In genomic region chr1:214645712-214646111, GRCh38 we compare ENCODE assay signal across 22 cellular contexts.
"Had no signal": no experiment of that assay in that cellular context is flagged by ENCODE, and none has a peak within 500 bp of the region (broad histone marks: within the 10 kb centered on the region; RNA-seq: fewer than 3 reads in every experiment).

No MANE protein-coding gene starts in this region.

- H3K27me3 ChIP-seq: esophagus muscularis mucosa, gastrocnemius medialis, neural progenitor cell, ovary, right atrium auricular region, sigmoid colon, stomach, transverse colon had no signal

- H3K4me3 ChIP-seq: esophagus muscularis mucosa, gastrocnemius medialis, mucosa of descending colon, neural progenitor cell, ovary, right atrium auricular region, sigmoid colon, skin epidermis, stomach, thoracic aorta, transverse colon had no signal

- H3K9me3 ChIP-seq: esophagus muscularis mucosa, gastrocnemius medialis, mucosa of descending colon, ovary, right atrium auricular region, sigmoid colon, stomach, thoracic aorta, transverse colon had no signal

- H3K27ac Mint-ChIP-seq: effector memory CD8-positive, alpha-beta T cell; natural killer cell; neural progenitor cell had no signal

- H3K36me3 Mint-ChIP-seq: natural killer cell had no signal

- H3K27ac ChIP-seq: epithelial cell of prostate, esophagus muscularis mucosa, gastrocnemius medialis, neural progenitor cell, ovary, right atrium auricular region, sigmoid colon, skin epidermis, stomach, thoracic aorta, transverse colon had no signal

- H3K4me2 ChIP-seq: neural progenitor cell had no signal

- H3K4me3 Mint-ChIP-seq: effector memory CD8-positive, alpha-beta T cell; natural killer cell; neural progenitor cell had no signal

- H2AFZ ChIP-seq: neural progenitor cell had no signal

- H3K9me3 Mint-ChIP-seq: effector memory CD8-positive, alpha-beta T cell; natural killer cell; neural progenitor cell had no signal

- H3K27me3 Mint-ChIP-seq: effector memory CD8-positive, alpha-beta T cell had no signal

- H3K9ac ChIP-seq: neural progenitor cell had no signal

- ATAC-seq: effector memory CD8-positive, alpha-beta T cell; gastrocnemius medialis; left lobe of liver; mucosa of descending colon; natural killer cell had no signal

- H3K4me1 Mint-ChIP-seq: natural killer cell, neural progenitor cell had no signal

- H3K36me3 ChIP-seq: esophagus muscularis mucosa, gastrocnemius medialis, ovary, right atrium auricular region, sigmoid colon, stomach, thoracic aorta, transverse colon had no signal

- H3K4me1 ChIP-seq: esophagus muscularis mucosa, neural progenitor cell, right atrium auricular region, sigmoid colon, transverse colon had no signal

- DNase-seq: effector memory CD8-positive, alpha-beta T cell; gastrocnemius medialis; islet precursor cell; mammary epithelial cell; mucosa of descending colon; natural killer cell; nucleus accumbens; ovary; sigmoid colon; stimulated activated CD4-positive, alpha-beta T cell treated with anti-CD3 and anti-CD28 coated beads, Interleukin-2, amount 100 ng/mL, for 24 hours; stimulated activated CD4-positive, alpha-beta T cell treated with anti-CD3 and anti-CD28 coated beads, Interleukin-4, amount 100 ng/mL, for 4 hours; stimulated activated naive CD4-positive, alpha-beta T cell; stomach; substantia nigra; transverse colon had no signal
